Comparison of ENCODE assay signal across 16 cellular contexts in the genomic region with DNA sequence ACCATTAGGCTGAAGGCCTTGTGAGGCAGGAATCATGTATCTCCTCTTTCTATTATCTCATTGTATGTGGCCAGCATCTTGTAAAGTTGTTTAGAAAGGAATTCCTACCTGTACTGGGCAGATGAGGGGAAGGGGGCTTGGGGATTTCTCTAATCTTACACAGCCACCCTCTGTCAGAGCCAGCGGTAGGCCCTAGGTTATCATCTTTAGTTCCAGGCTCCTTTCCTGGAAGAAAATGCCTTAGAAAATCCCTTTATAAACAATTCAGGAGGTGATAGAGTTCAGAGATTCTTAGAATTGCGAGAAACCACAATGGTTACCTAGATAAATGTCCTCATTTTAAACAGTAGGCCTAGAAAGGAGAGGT. TPM values are rescaled to one million over a fixed set of nuclear protein-coding genes. Genes with fewer than 3 reads are reported as not detected.
"Had no signal": no experiment of that assay in that cellular context is flagged by ENCODE, and none has a peak within 500 bp of the region (broad histone marks: within the 10 kb centered on the region; RNA-seq: fewer than 3 reads in every experiment).

No MANE protein-coding gene starts in this region.

- DNase-seq: activated CD4-positive, alpha-beta T cell treated with anti-CD3 and anti-CD28 coated beads, Interleukin-2, amount 50 U/mL, for 1 hour; activated CD8-positive, alpha-beta memory T cell treated with anti-CD3 and anti-CD28 coated beads, Interleukin-2, amount 50 U/mL, for 4 hours; activated effector memory CD4-positive, alpha-beta T cell treated with Interleukin-2 at 50 U/mL for 16 hours; activated naive CD4-positive, alpha-beta T cell treated with anti-CD3 and anti-CD28 coated beads, Interleukin-2, amount 50 U/mL, for 16 hours; activated T-cell treated with anti-CD3 and anti-CD28 coated beads, Interleukin-2, amount 50 U/mL, for 48 hours; cerebellar nuclear complex; effector memory CD4-positive, alpha-beta T cell; foreskin fibroblast; left cardiac atrium; stimulated activated CD4-positive, alpha-beta T cell treated with anti-CD3 and anti-CD28 coated beads, Interleukin-4, amount 100 ng/mL, for 1 hour had no signal

- H3K36me3 ChIP-seq: ascending aorta, thoracic aorta had no signal

- H3K27ac ChIP-seq: ascending aorta, thoracic aorta had no signal

- H3K4me3 ChIP-seq: ascending aorta, thoracic aorta had no signal

- H3K27me3 ChIP-seq: ascending aorta had no signal

- H3K9me3 ChIP-seq: ascending aorta, thoracic aorta had no signal

- H3K4me1 ChIP-seq: ascending aorta had no signal

- ATAC-seq: activated CD4-positive, CD25-positive, alpha-beta regulatory T cell treated with anti-CD3 and anti-CD28 coated beads, Interleukin-2, amount 50 U/mL, for 24 hours; left cardiac atrium; natural killer cell treated with Interleukin-12 subunit alpha and Interleukin-12 subunit beta and Interleukin-15 and Interleukin-18, amount 100 ng/mL, for 72 hours had no signal

RNA-seq across cellular contexts. Expression of gene DPT, which starts 35.2 kb away (rescaled TPM):
- total RNA-seq: bronchial epithelial cell; glomerular endothelial cell; natural killer cell treated with Interleukin-12 subunit alpha and Interleukin-12 subunit beta and Interleukin-15 and Interleukin-18, amount 100 ng/mL, for 72 hours had no signal
